In the genomic region with DNA sequence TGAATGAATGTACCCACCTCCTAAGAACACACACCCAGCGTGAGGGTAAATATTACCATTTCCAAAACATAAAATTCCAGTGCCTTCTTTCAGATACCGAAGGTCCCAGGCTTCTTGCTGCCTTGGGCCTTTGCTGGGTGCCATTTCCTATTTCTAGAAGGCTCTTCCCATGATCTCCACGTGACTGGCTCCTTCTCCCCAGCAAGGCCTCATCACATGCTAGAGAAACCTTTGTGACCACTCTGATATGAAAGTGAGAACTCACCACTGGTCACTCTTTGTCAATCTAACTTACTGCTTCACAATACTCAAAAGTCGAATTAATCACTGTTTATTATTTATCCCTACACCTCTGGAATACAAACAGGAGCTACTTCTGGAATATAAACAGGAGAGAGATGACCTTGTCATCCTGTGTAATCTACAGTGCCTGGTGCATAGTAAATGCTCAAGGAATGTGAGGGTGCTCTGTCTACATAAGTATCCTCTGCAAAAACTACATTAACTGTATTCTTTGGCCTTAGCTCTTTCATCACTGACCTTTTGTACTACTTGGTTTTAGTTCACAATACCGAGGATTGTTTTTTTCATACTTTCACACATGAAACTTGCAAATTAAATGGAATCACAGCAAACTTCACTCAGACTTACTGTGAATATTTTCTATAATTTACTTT, we compare ENCODE assay signal across 7 cellular contexts. TPM values are rescaled to one million over a fixed set of nuclear protein-coding genes. Genes with fewer than 3 reads are reported as not detected.
DNase-seq lines count a peak whose midpoint lies in the region; ATAC-seq and TF ChIP-seq lines count a peak whose summit lies in the region.

No MANE protein-coding gene starts in this region.

- TF ChIP-seq CTCF in glutamatergic neuron (IDR thresholded peaks at IDR 0.05; ENCODE audit: partially characterized antibody, unreplicated experiment) = no peak
- TF ChIP-seq CTCF in spleen (IDR thresholded peaks at IDR 0.05 in 8 of 11, conservative IDR thresholded peaks at IDR 0.05 in 3 of 11) = no peak

- intact Hi-C loops in spleen (cut with DNase I; ENCODE audit: low total_unique reads) = no loop called here

- WGBS in spleen, 5 donors = 48 to 58% (median 53%) methylated on average over 5 of the region's 5 CpGs

- H3K27ac Mint-ChIP-seq in T-cell = peak overlapping the region in 1 of 2 donors; percentile 2
- no peak overlapping the region for H3K27ac Mint-ChIP-seq in glutamatergic neuron (ENCODE audit: unreplicated experiment)

- no peak for TF ChIP-seq POLR2A in spleen (IDR thresholded peaks at IDR 0.05)

- no peaks in the 10 kb centered on the region for H3K9me3 ChIP-seq in spleen

- DNase-seq in T-cell = no peak
- DNase-seq in glutamatergic neuron = no peak
- no peak for DNase-seq in spleen
- no peak for DNase-seq in ureter (ENCODE audit: low spot score)
- DNase-seq in 8988T = no peak

- H3K27me3 Mint-ChIP-seq in T-cell = no peaks in the 10 kb centered on the region
- H3K27me3 Mint-ChIP-seq in glutamatergic neuron (ENCODE audit: unreplicated experiment) = no peaks in the 10 kb centered on the region

- POLR2A ChIA-PET in T-cell (lab: Charles Lee) = no interaction called here

- H3K4me1 ChIP-seq in spleen = peaks cover 16 to 78% (median 67%) of the 10 kb centered on the region in 6 donors

- CTCF ChIA-PET in T-cell (lab: Charles Lee) = interaction anchor here in 1 of 2 donors (1.9 kb wide), 1 partner anchor 27 kb away, joined by 5 read pairs; no protein-coding TSS in a partner anchor

- H3K36me3 ChIP-seq in spleen = peaks cover 0 to 28% (median 0%) of the 10 kb centered on the region in 6 donors

- H3K27ac ChIP-seq in spleen = peak overlapping the region in 7 of 8 donors; percentile 88 to 99 (median 95)

- ATAC-seq in GM21529 (IDR thresholded peaks at IDR 0.05; ENCODE audit: unreplicated experiment) (peak; percentile 8), T-cell (replicated peaks in 1 of 4) (no peak), GM19463 (IDR thresholded peaks at IDR 0.05; ENCODE audit: unreplicated experiment) (no peak)

- H3K9me3 Mint-ChIP-seq in T-cell = no peaks in the 10 kb centered on the region
- peaks cover 1% of the 10 kb centered on the region for H3K9me3 Mint-ChIP-seq in glutamatergic neuron (ENCODE audit: unreplicated experiment)

- peaks cover 14% of the 10 kb centered on the region for H3K36me3 Mint-ChIP-seq in T-cell
- no peaks in the 10 kb centered on the region for H3K36me3 Mint-ChIP-seq in glutamatergic neuron (ENCODE audit: unreplicated experiment)

- H3K27me3 ChIP-seq in spleen (replicated peaks in 1 of 7) = no peaks in the 10 kb centered on the region

- H3K4me3 Mint-ChIP-seq in T-cell = peak overlapping the region; percentile 89 to 97 (median 93)
- H3K4me3 Mint-ChIP-seq in glutamatergic neuron (ENCODE audit: unreplicated experiment) = peak overlapping the region; percentile 47

- peak overlapping the region; percentile 77 to 100 (median 94) for H3K4me3 ChIP-seq in spleen

- peaks cover 51 to 59% (median 57%) of the 10 kb centered on the region in 3 donors for H3K4me1 Mint-ChIP-seq in T-cell
- peaks cover 10% of the 10 kb centered on the region for H3K4me1 Mint-ChIP-seq in glutamatergic neuron (ENCODE audit: low read depth, unreplicated experiment)

RNA-seq across cellular contexts. Expression of a gene that starts 1.6 kb away (rescaled TPM):
- 10 to 100 TPM; 13.3 to 27.4 (median 20.9) TPM for total RNA-seq in T-cell
- total RNA-seq in glutamatergic neuron (ENCODE audit: unreplicated experiment) = 62.7 TPM
- 100 to 1,000 TPM in 3 of 7 donors, 10 to 100 TPM in 4; 70.7 to 114 (median 87.9) TPM for total RNA-seq in spleen
- polyA plus RNA-seq in spleen = 10 to 100 TPM; 14.4 to 28.5 (median 25.2) TPM
- total RNA-seq in ureter = 71.6 TPM

RNA-seq across cellular contexts. Expression of a gene that starts 26.8 kb away (rescaled TPM):
- total RNA-seq in T-cell (not detected), glutamatergic neuron (ENCODE audit: unreplicated experiment) (not detected), spleen (not detected), ureter (not detected)
- polyA plus RNA-seq in spleen = not detected

RNA-seq across cellular contexts. Expression of a gene that starts 41.2 kb away (rescaled TPM):
- total RNA-seq in T-cell (not detected), glutamatergic neuron (ENCODE audit: unreplicated experiment) (not detected), spleen (not detected), ureter (not detected)
- not detected for polyA plus RNA-seq in spleen

RNA-seq across cellular contexts. Expression of a gene that starts 58.8 kb away (rescaled TPM):
- total RNA-seq in T-cell (not detected), glutamatergic neuron (ENCODE audit: unreplicated experiment) (not detected), spleen (not detected), ureter (not detected)
- not detected for polyA plus RNA-seq in spleen
